Comparison of ENCODE assay signal across 8 cellular contexts in genomic region chr13:113647351-113648217, GRCh38. TPM values are rescaled to one million over a fixed set of nuclear protein-coding genes. Genes with fewer than 3 reads are reported as not detected.
DNase-seq lines count a peak whose midpoint lies in the region; ATAC-seq and TF ChIP-seq lines count a peak whose summit lies in the region.

No MANE protein-coding gene starts in this region.

- no peaks in the 10 kb centered on the region for H3K36me3 Mint-ChIP-seq in CD4-positive, alpha-beta T cell (ENCODE audit: low read depth)
- peaks cover 23 to 28% of the 10 kb centered on the region in 2 donors for H3K36me3 Mint-ChIP-seq in stimulated activated naive B cell treated with anti-CD40 and anti-IgM and Interleukin-4, amounts not matched to agents 10 μg/mL and 1 μg/mL and 100 μg/mL, for 72 hours

- H3K27ac ChIP-seq in CD4-positive, alpha-beta T cell (ENCODE audit: low read depth, low read length): no peak overlapping the region
- peak overlapping the region; percentile 29 for H3K27ac ChIP-seq in right cardiac atrium (ENCODE audit: low read length)

- H3K27me3 ChIP-seq in CD4-positive, alpha-beta T cell (ENCODE audit: control insufficient read depth, insufficient read depth, low read length): no peaks in the 10 kb centered on the region
- no peaks in the 10 kb centered on the region for H3K27me3 ChIP-seq in right cardiac atrium (ENCODE audit: control insufficient read depth, insufficient read depth)

- no peak for TF ChIP-seq CTCF in CD4-positive, alpha-beta T cell (IDR thresholded peaks at IDR 0.05)

- H3K9me3 Mint-ChIP-seq in CD4-positive, alpha-beta T cell: no peaks in the 10 kb centered on the region
- peaks cover 0 to under 1% of the 10 kb centered on the region in 2 donors for H3K9me3 Mint-ChIP-seq in stimulated activated naive B cell treated with anti-CD40 and anti-IgM and Interleukin-4, amounts not matched to agents 10 μg/mL and 1 μg/mL and 100 μg/mL, for 72 hours

- H3K27ac Mint-ChIP-seq in CD4-positive, alpha-beta T cell: peak overlapping the region; percentile 14
- peak overlapping the region; percentile 10 for H3K27ac Mint-ChIP-seq in stimulated activated naive B cell treated with anti-CD40 and anti-IgM and Interleukin-4, amounts not matched to agents 10 μg/mL and 1 μg/mL and 100 μg/mL, for 72 hours

- no peaks in the 10 kb centered on the region for H3K9me3 ChIP-seq in CD4-positive, alpha-beta T cell (ENCODE audit: control insufficient read depth, low read length)
- no peaks in the 10 kb centered on the region for H3K9me3 ChIP-seq in right cardiac atrium (ENCODE audit: control insufficient read depth, low read length)

- DNase-seq in CD4-positive, alpha-beta T cell: peak in 1 of 10 experiments; percentile 28
- DNase-seq in NCI-H1694 treated with DMSO at 0.1 percent for 48 hours (lab: John Stamatoyannopoulos, UW) (peak; percentile 87), anterior cingulate cortex (lab: John Stamatoyannopoulos, UW) (peak in 56 of 58 donors; percentile 23 to 95 (median 85)), right cardiac atrium (peak; percentile 88 to 97 (median 96)), SKM-1 (lab: John Stamatoyannopoulos, UW; ENCODE audit: unreplicated experiment) (no peak), AML-193 (lab: John Stamatoyannopoulos, UW) (no peak)
- no peak for DNase-seq in stimulated activated naive B cell treated with anti-CD40 and anti-IgM and Interleukin-4, amounts not matched to agents 10 μg/mL and 1 μg/mL and 100 μg/mL, for 72 hours
- no peak for DNase-seq in stimulated activated CD4-positive, alpha-beta T cell treated with anti-CD3 and anti-CD28 coated beads, Interleukin-15, amount 100 ng/mL, for 24 hours

- H3K4me1 ChIP-seq in right cardiac atrium (ENCODE audit: control insufficient read depth, insufficient read depth, low read length): peaks cover 6% of the 10 kb centered on the region

- 55% methylated on average over 42 of the region's 42 CpGs for WGBS in right cardiac atrium

- POLR2A ChIA-PET in CD4-positive, alpha-beta T cell (lab: Charles Lee): no interaction called here

- H3K4me1 Mint-ChIP-seq in CD4-positive, alpha-beta T cell (ENCODE audit: low read depth): peaks cover 33% of the 10 kb centered on the region
- peaks cover 11 to 31% of the 10 kb centered on the region in 2 donors for H3K4me1 Mint-ChIP-seq in stimulated activated naive B cell treated with anti-CD40 and anti-IgM and Interleukin-4, amounts not matched to agents 10 μg/mL and 1 μg/mL and 100 μg/mL, for 72 hours

- H3K4me3 Mint-ChIP-seq in CD4-positive, alpha-beta T cell: peak overlapping the region; percentile 0
- no peak overlapping the region for H3K4me3 Mint-ChIP-seq in stimulated activated naive B cell treated with anti-CD40 and anti-IgM and Interleukin-4, amounts not matched to agents 10 μg/mL and 1 μg/mL and 100 μg/mL, for 72 hours

- CTCF ChIA-PET in CD4-positive, alpha-beta T cell (lab: Charles Lee): no interaction called here

- no peaks in the 10 kb centered on the region for H3K27me3 Mint-ChIP-seq in CD4-positive, alpha-beta T cell
- H3K27me3 Mint-ChIP-seq in stimulated activated naive B cell treated with anti-CD40 and anti-IgM and Interleukin-4, amounts not matched to agents 10 μg/mL and 1 μg/mL and 100 μg/mL, for 72 hours: no peaks in the 10 kb centered on the region

- no peak for ATAC-seq in CD4-positive, alpha-beta T cell (ENCODE audit: poor library complexity)
- ATAC-seq in right cardiac atrium: peak; percentile 93 to 96
- ATAC-seq in stimulated activated naive B cell treated with anti-CD40 and anti-IgM and Interleukin-4, amounts not matched to agents 10 μg/mL and 1 μg/mL and 100 μg/mL, for 72 hours (replicated peaks): peak in 1 of 2 donors; percentile 28

- no peak overlapping the region for H3K4me3 ChIP-seq in right cardiac atrium (ENCODE audit: low read length)

- intact Hi-C loops in CD4-positive, alpha-beta T cell (cut with DNase I, micrococcal nuclease): no loop called here
- intact Hi-C loops in right cardiac atrium (cut with DNase I): no loop called here

RNA-seq across cellular contexts. Expression of gene ATP4B, which starts 10.4 kb away (rescaled TPM):
- not detected for total RNA-seq in CD4-positive, alpha-beta T cell
- total RNA-seq in right cardiac atrium: not detected
- not detected for polyA plus RNA-seq in right cardiac atrium

RNA-seq across cellular contexts. Expression of gene GRK1, which starts 19.4 kb away (rescaled TPM):
- not detected for total RNA-seq in CD4-positive, alpha-beta T cell
- under 1 TPM in 2 of 4 donors, not detected in 2; 0.24 to 0.66 TPM for total RNA-seq in right cardiac atrium
- polyA plus RNA-seq in right cardiac atrium: 0.43 TPM

Comparison
In these comparisons a context has a peak if more than half of its experiments do, and no peak if none do; other contexts are left out.
1. DNase-seq: peak in NCI-H1694 treated with DMSO at 0.1 percent for 48 hours (single experiment), anterior cingulate cortex (56 of 58) and right cardiac atrium (3 of 3); none in stimulated activated naive B cell treated with anti-CD40 and anti-IgM and Interleukin-4, amounts not matched to agents 10 μg/mL and 1 μg/mL and 100 μg/mL, for 72 hours (single experiment), stimulated activated CD4-positive, alpha-beta T cell treated with anti-CD3 and anti-CD28 coated beads, Interleukin-15, amount 100 ng/mL, for 24 hours (single experiment), SKM-1 (single experiment) and AML-193 (0 of 2).